Comparison of ENCODE assay signal across 8 cellular contexts in genomic region chr9:26744362-26744965, GRCh38.
DNase-seq lines count a peak whose midpoint lies in the region; ATAC-seq and TF ChIP-seq lines count a peak whose summit lies in the region.

No MANE protein-coding gene starts in this region.

- H4K20me1 ChIP-seq in osteoblast (ENCODE audit: insufficient read depth, low read length) = no peaks in the 10 kb centered on the region

- H2AFZ ChIP-seq in osteoblast (ENCODE audit: low read length) = no peak overlapping the region

- intact Hi-C loops in Right ventricle myocardium inferior (cut with DNase I) = loop anchor here (2.0 kb wide), 1 partner anchor 230 kb away; no protein-coding TSS in a partner anchor

- H3K4me3 ChIP-seq in osteoblast (ENCODE audit: insufficient read depth, low read length) = no peak overlapping the region

- no peak overlapping the region for H3K27ac ChIP-seq in osteoblast (ENCODE audit: low read depth, low read length)

- no peaks in the 10 kb centered on the region for H3K79me2 ChIP-seq in osteoblast (ENCODE audit: insufficient read depth, low read length)

- TF ChIP-seq CTCF in osteoblast (IDR thresholded peaks at IDR 0.05; ENCODE audit: extremely low read depth, low read depth, low read length) = peak; percentile 66

- H3K36me3 ChIP-seq in osteoblast (ENCODE audit: insufficient read depth, low read length) = no peaks in the 10 kb centered on the region

- DNase-seq in NCI-H510A treated with DMSO at 0.1 percent for 48 hours (lab: John Stamatoyannopoulos, UW) = peak; percentile 24
- no peak for DNase-seq in NCI-H510A (lab: John Stamatoyannopoulos, UW)
- DNase-seq in NCI-H345 (lab: John Stamatoyannopoulos, UW) = peak; percentile 5
- peak; percentile 54 for DNase-seq in dermis blood vessel endothelial cell
- no peak for DNase-seq in osteoblast (ENCODE audit: insufficient read length, low spot score, missing footprints)
- DNase-seq in activated naive CD4-positive, alpha-beta T cell treated with anti-CD3 and anti-CD28 coated beads, Interleukin-2, amount 50 U/mL, for 16 hours = no peak
- no peak for DNase-seq in H4 (ENCODE audit: low spot score)
- no peak for DNase-seq in Right ventricle myocardium inferior (ENCODE audit: missing footprints)

- no peaks in the 10 kb centered on the region for H3K4me1 ChIP-seq in osteoblast (ENCODE audit: insufficient read depth, low read length)

- peaks cover 3% of the 10 kb centered on the region for H3K27me3 ChIP-seq in osteoblast (ENCODE audit: insufficient read depth, low read length)

- no peak for ATAC-seq in Right ventricle myocardium inferior

- no peaks in the 10 kb centered on the region for H3K9me3 ChIP-seq in osteoblast (ENCODE audit: low read depth, low read length)

- H3K4me2 ChIP-seq in osteoblast (ENCODE audit: insufficient read depth, low read length) = no peak overlapping the region

Comparison
In these comparisons a context has a peak if more than half of its experiments do, and no peak if none do; other contexts are left out.
1. DNase-seq: peak in NCI-H510A treated with DMSO at 0.1 percent for 48 hours (single experiment), NCI-H345 (single experiment) and dermis blood vessel endothelial cell (single experiment); none in NCI-H510A (single experiment), osteoblast (single experiment), activated naive CD4-positive, alpha-beta T cell treated with anti-CD3 and anti-CD28 coated beads, Interleukin-2, amount 50 U/mL, for 16 hours (single experiment), H4 (single experiment) and Right ventricle myocardium inferior (single experiment).